Comparison of ENCODE assay signal across 25 cellular contexts in the genomic region with DNA sequence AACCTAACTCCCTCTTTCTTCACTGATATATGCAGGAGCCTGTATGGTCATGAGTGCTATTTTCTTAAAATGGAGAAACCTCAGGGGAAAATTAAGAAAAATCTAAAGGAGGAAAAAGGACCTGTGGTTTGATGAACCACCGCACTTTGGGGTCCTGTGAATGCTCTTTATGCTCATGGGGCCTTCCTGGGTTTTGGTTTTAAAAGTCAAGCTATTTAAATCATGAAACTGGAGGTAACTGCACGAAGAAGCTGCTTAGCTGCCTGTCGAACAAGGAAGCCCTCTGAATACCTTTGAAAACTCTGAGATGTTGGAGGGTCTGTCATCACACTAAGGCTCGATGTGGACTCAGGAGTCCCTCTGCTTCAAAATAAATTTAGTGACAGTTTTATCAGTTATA.
"Had no signal": no experiment of that assay in that cellular context is flagged by ENCODE, and none has a peak within 500 bp of the region (broad histone marks: within the 10 kb centered on the region; RNA-seq: fewer than 3 reads in every experiment).

No MANE protein-coding gene starts in this region.

- H3K4me2 ChIP-seq: KMS-11 had no signal

- H3K4me1 Mint-ChIP-seq: IgD-negative memory B cell, T-helper 17 cell had no signal

- H3K27ac Mint-ChIP-seq: IgD-negative memory B cell, T-helper 17 cell had no signal

- H3K4me3 Mint-ChIP-seq: IgD-negative memory B cell, T-helper 17 cell had no signal

- H3K27me3 Mint-ChIP-seq: IgD-negative memory B cell, T-helper 17 cell had no signal

- H3K36me3 Mint-ChIP-seq: IgD-negative memory B cell had no signal

- ATAC-seq: K562, Panc1, PC-3, SK-N-SH treated with all-trans-retinoic acid at 6 μM for 48 hours, T-helper 17 cell had no signal

- H3K27ac ChIP-seq: HL-60, KMS-11, RWPE1 had no signal

- H3K9ac ChIP-seq: KMS-11 had no signal

- DNase-seq: Kasumi-1, MV-4-11, NCI-H1048, NCI-H1105, NCI-H1417, NCI-H1436 treated with DMSO at 0.1 percent for 48 hours, NCI-H1694, NCI-H187 treated with DMSO at 0.1 percent for 48 hours, NCI-H2029 treated with DMSO at 0.1 percent for 48 hours, NCI-H2171 treated with DMSO at 0.1 percent for 48 hours, NCI-H2227 treated with DMSO at 0.1 percent for 48 hours, NCI-H524, NCI-H526 treated with DMSO at 0.1 percent for 48 hours, NCI-H748 treated with DMSO at 0.1 percent for 48 hours, PC-3, SHP77, T-helper 1 cell, T-helper 17 cell had no signal

- H3K4me3 ChIP-seq: K562 had no signal
